1 cellular context compared by ENCODE assay signal in genomic region chr13:90365130-90365529, GRCh38.
TF ChIP-seq lines count a peak whose summit lies in the region.

No MANE protein-coding gene starts in this region.

TF ChIP-seq in HCT116, 20 proteins besides CTCF, POLR2A, EP300 and RAD21 (continued from another document):
- TF ChIP-seq REST (IDR thresholded peaks at IDR 0.05; ENCODE audit: low read depth) (no peak), YY1 (IDR thresholded peaks at IDR 0.05; ENCODE audit: extremely low read depth, insufficient replicate concordance, low read depth, low read length) (no peak), CEBPB (IDR thresholded peaks at IDR 0.05; ENCODE audit: low read depth) (no peak), EGR1 (IDR thresholded peaks at IDR 0.05; ENCODE audit: low read depth) (no peak)
